Comparison of ENCODE assay signal across 7 cellular contexts in the genomic region with DNA sequence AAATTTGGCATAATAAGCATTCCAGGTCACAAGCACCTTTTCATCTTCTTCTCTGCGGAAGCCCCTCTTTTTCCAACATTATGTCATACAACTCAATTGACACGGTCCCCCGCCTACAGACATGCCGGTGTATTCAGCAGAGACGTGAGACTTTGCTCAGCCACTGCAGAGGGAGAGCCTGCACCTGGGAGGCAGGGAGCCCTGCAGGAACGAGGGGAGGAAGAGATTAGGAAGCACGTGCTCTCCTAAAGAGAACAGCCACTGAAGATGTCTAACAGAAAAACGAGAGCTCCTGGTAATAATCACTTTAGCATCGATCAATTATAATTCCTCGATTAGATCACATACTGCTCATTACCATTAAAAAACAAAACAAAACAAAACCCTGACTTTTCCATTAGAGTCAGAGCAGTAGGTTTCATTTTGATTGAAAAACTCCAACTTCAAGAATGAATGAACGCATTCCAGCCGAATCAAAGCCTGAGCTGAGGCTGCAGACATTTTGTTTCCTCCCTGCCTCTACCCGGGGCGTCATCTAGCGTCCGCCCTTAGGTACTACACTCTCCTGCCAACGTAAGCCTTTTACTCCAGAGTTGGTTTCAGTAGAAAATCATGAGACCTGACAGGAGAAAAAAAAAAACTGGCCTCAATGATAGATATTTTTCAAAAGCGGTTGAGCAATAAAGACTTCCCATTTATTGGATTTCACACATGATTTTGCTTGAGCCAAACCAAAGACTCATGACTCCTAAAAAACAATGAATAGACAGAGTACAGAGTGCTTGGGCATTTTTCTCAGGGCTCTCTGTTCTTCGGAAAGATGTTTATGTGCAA.
DNase-seq lines count a peak whose midpoint lies in the region; FAIRE-seq and TF ChIP-seq lines count a peak whose summit lies in the region.

No MANE protein-coding gene starts in this region.

- H2AFZ ChIP-seq in H1 (ENCODE audit: low read length), result no peak overlapping the region

- FAIRE-seq in GM12892 (lab: Jason Lieb, UNC) (peak; percentile 85), H1 (lab: Jason Lieb, UNC) (peak; percentile 87)

- CTCF ChIA-PET in H1 (lab: Charles Lee; ENCODE audit: partially characterized antibody), result interaction anchor here (0.6 to 5.6 kb wide), 52 partner anchors 8 to 605 kb away, joined by 3 to 44 read pairs (median 4); no protein-coding TSS in a partner anchor

- H2AK5ac ChIP-seq in H1 (ENCODE audit: low read depth, low read length), result no peak overlapping the region

- no peaks in the 10 kb centered on the region for H3K79me2 ChIP-seq in H1 (ENCODE audit: control insufficient read depth in 1 of 2, insufficient read depth in 2 of 2, low read length in 2 of 2)

- no peak overlapping the region; the same call in 1 of the 2 replicates for H2BK5ac ChIP-seq in H1 (ENCODE audit: low read depth, low read length)

- H4K8ac ChIP-seq in H1 (ENCODE audit: extremely low read depth, insufficient read depth, low read length), result no peak overlapping the region

- WGBS in H1 (ENCODE audit: extremely low coverage in 1 of 2, insufficient coverage in 1 of 2, insufficient read length in 1 of 2, insufficient replicate concordance in 2 of 2, low coverage in 1 of 2, low lambda C conversion rate in 2 of 2, missing lambda C conversion rate in 1 of 2), 2 experiments, result 40% methylated on average over 19 of the region's 19 CpGs; no CpG with 5 or more reads in 1 of the 2 experiments

- TF ChIP-seq CTCF in H1 (IDR thresholded peaks at IDR 0.05; ENCODE audit: control extremely low read depth in 1 of 3, insufficient read depth in 1 of 3, low read depth in 1 of 3, low read length in 3 of 3), result peak; percentile 87 to 96 (median 87)

- no peaks in the 10 kb centered on the region for H4K20me1 ChIP-seq in H1 (replicated peaks in 1 of 2; ENCODE audit: control insufficient read depth in 1 of 2, insufficient read depth in 2 of 2, low read length in 2 of 2)

- no peak overlapping the region for H3K9ac ChIP-seq in H1 (replicated peaks in 1 of 4; ENCODE audit: extremely low read depth in 1 of 4, low read depth in 3 of 4, low read length in 3 of 4)

- no peak overlapping the region for H3K4ac ChIP-seq in H1 (replicated peaks; ENCODE audit: insufficient read length, low read depth, low read length)

- no peak overlapping the region for H3K56ac ChIP-seq in H1 (replicated peaks; ENCODE audit: insufficient read length, low read depth, low read length)

- peak; percentile 93 to 95 for TF ChIP-seq RAD21 in H1 (IDR thresholded peaks at IDR 0.05 in 1 of 2, conservative IDR thresholded peaks at IDR 0.05 in 1 of 2; ENCODE audit: low read depth in 2 of 2, low read length in 2 of 2)

- peaks cover 0 to 13% (median 1%) of the 10 kb centered on the region in 4 experiments; a peak in 3 of 7 replicates for H3K4me1 ChIP-seq in H1 (replicated peaks in 1 of 4; ENCODE audit: control insufficient read depth in 3 of 4, insufficient read depth in 4 of 4, low read length in 3 of 4)

- H2BK20ac ChIP-seq in H1 (ENCODE audit: low read length), result no peak overlapping the region

- no peak overlapping the region for H4K5ac ChIP-seq in H1 (ENCODE audit: insufficient read length, low read depth, low read length)

- H4K91ac ChIP-seq in H1 (replicated peaks; ENCODE audit: insufficient read length, low read length), result no peak overlapping the region

- TF ChIP-seq POLR2A in GM12892 (IDR thresholded peaks at IDR 0.05; ENCODE audit: low read depth, low read length), result no peak
- TF ChIP-seq POLR2A in H1 (IDR thresholded peaks at IDR 0.05; ENCODE audit: control extremely low read depth in 1 of 2, low read depth in 2 of 2, low read length in 2 of 2), result no peak

- TF ChIP-seq EP300 in H1 (IDR thresholded peaks at IDR 0.05; ENCODE audit: borderline replicate concordance in 1 of 2, low read depth in 2 of 2, low read length in 2 of 2), result no peak

- no peak overlapping the region for H3K23ac ChIP-seq in H1 (ENCODE audit: insufficient read length)

- no peaks in the 10 kb centered on the region for H3K79me1 ChIP-seq in H1 (ENCODE audit: low read depth, low read length)

- H3K27ac ChIP-seq in H1 (ENCODE audit: low read depth, low read length), result no peak overlapping the region

- H3K14ac ChIP-seq in H1 (ENCODE audit: insufficient read length), result no peak overlapping the region

- H2BK120ac ChIP-seq in H1 (replicated peaks; ENCODE audit: low read depth, low read length), result no peak overlapping the region

- H3K4me3 ChIP-seq in H1 (ENCODE audit: extremely low read depth in 1 of 4, insufficient read depth in 2 of 4, low read depth in 3 of 4, low read length in 4 of 4), result no peak overlapping the region

- H3K36me3 ChIP-seq in H1 (ENCODE audit: control insufficient read depth in 2 of 4, insufficient read depth in 4 of 4, low read length in 3 of 4), result no peaks in the 10 kb centered on the region

- H3K23me2 ChIP-seq in H1 (ENCODE audit: low read depth, low read length), result no peaks in the 10 kb centered on the region; the same call in 1 of the 2 replicates

- H3K4me2 ChIP-seq in H1 (ENCODE audit: insufficient read depth in 1 of 2, low read depth in 2 of 2, low read length in 2 of 2), result no peak overlapping the region

- DNase-seq in GM12892 (ENCODE audit: insufficient read length), result peak; percentile 51
- peak; percentile 54 for DNase-seq in HK-2 (ENCODE audit: unreplicated experiment)
- peak; percentile 91 to 93 for DNase-seq in NOMO-1 (lab: John Stamatoyannopoulos, UW; ENCODE audit: unreplicated experiment in 2 of 2)
- peak; percentile 87 for DNase-seq in activated CD8-positive, alpha-beta memory T cell treated with anti-CD3 and anti-CD28 coated beads for 24 hours
- DNase-seq in H1 (ENCODE audit: low read depth in 1 of 2, low spot score in 2 of 2), result peak; percentile 43 to 87
- peak; percentile 85 for DNase-seq in midbrain (lab: John Stamatoyannopoulos, UW)
- DNase-seq in stimulated activated CD8-positive, alpha-beta memory T cell treated with anti-CD3 and anti-CD28 coated beads, Interleukin-15, amount 100 ng/mL, for 4 hours (ENCODE audit: low read depth in 2 of 2), result peak; percentile 42 to 50

- peaks cover 0 to 9% (median 3%) of the 10 kb centered on the region in 4 experiments; a peak in 3 of 7 replicates for H3K27me3 ChIP-seq in H1 (replicated peaks in 1 of 4; ENCODE audit: control insufficient read depth in 3 of 4, extremely low read depth in 1 of 4, insufficient read depth in 3 of 4, low read length in 3 of 4)

- H2BK15ac ChIP-seq in H1 (ENCODE audit: low read length), result no peak overlapping the region

- peak overlapping the region; percentile 20; the same call in 1 of the 2 replicates for H3K18ac ChIP-seq in H1 (ENCODE audit: extremely low read depth, low read length)

- POLR2A ChIA-PET in H1 (lab: Charles Lee; ENCODE audit: partially characterized antibody), result interaction anchor here (2.7 kb wide), 1 partner anchor 149 kb away, joined by 9 read pairs; no protein-coding TSS in a partner anchor

- no peaks in the 10 kb centered on the region for H3K9me3 ChIP-seq in H1 (ENCODE audit: insufficient read depth in 2 of 2, low read depth in 1 of 2, low read length in 1 of 2)

- no peak overlapping the region for H2BK12ac ChIP-seq in H1 (ENCODE audit: low read depth, low read length)

TF ChIP-seq in H1, 55 proteins besides CTCF, POLR2A, EP300 and RAD21:
- TF ChIP-seq E2F6 (IDR thresholded peaks at IDR 0.05) (peak; percentile 55), HDAC2 (IDR thresholded peaks at IDR 0.05; ENCODE audit: borderline replicate concordance in 1 of 2, low read depth in 2 of 2, low read length in 2 of 2) (no peak), JUND (IDR thresholded peaks at IDR 0.05; ENCODE audit: low read length) (0 out of 2 replicates have a peak, but pooled peaks have one; percentile 54), MAX (IDR thresholded peaks at IDR 0.05) (peak; percentile 78; the same call in 1 of the 2 replicates), YY1 (IDR thresholded peaks at IDR 0.05; ENCODE audit: low read depth, low read length) (peak; percentile 94), GTF2F1 (IDR thresholded peaks at IDR 0.05; ENCODE audit: borderline replicate concordance, low read depth, low read length) (no peak), CHD2 (IDR thresholded peaks at IDR 0.05; ENCODE audit: low read length) (no peak), SIN3A (conservative IDR thresholded peaks at IDR 0.05 in 1 of 2, IDR thresholded peaks at IDR 0.05 in 1 of 2; ENCODE audit: low read depth in 1 of 2, low read length in 2 of 2) (0 out of 4 replicates have a peak, but pooled peaks of 1 of the 2 experiments have one; percentile 55), SP2 (IDR thresholded peaks at IDR 0.05; ENCODE audit: low read length) (no peak), TEAD4 (IDR thresholded peaks at IDR 0.05; ENCODE audit: low read depth, low read length) (peak; percentile 89), ASH2L (IDR thresholded peaks at IDR 0.05; ENCODE audit: low read length) (peak; percentile 21), RFX5 (IDR thresholded peaks at IDR 0.05; ENCODE audit: borderline replicate concordance, low read depth, low read length) (no peak), TBP (IDR thresholded peaks at IDR 0.05; ENCODE audit: low read depth, low read length) (no peak)
